Comparison of ENCODE assay signal across 8 cellular contexts in the genomic region with DNA sequence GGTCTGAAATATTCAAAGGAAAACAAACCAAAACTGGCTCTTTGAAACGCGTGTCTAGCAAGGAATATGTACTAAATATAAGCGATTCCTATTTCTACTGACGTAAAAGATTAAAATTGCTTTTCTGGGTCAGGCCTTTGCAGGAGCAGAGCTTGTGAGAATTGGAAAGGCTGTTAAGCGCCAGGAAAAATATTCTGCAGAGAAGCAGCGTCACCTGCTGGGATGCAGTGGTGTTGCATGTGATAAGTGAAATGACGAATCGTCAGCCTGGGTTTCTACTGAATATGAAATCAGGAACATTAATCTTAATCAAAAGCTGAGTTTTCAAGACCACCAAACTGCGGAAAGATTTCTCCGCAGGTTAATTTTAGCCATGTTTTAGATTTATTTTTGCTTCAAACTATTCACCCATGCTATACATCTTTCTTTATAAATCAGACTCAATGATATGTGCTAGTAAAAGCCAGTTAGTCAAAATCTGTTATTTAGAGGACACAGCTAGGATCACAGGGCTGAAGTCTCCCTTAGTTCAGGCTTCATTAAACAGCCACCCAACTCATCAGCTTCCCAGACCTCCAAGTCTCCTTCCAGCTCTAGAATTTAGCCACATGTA.
DNase-seq lines count a peak whose midpoint lies in the region; ATAC-seq and TF ChIP-seq lines count a peak whose summit lies in the region.

No MANE protein-coding gene starts in this region.

- TF ChIP-seq CTCF in GM06990 (IDR thresholded peaks at IDR 0.05; ENCODE audit: insufficient read depth, low read length, poor library complexity, severe bottlenecking) (peak; percentile 79), esophagus squamous epithelium (IDR thresholded peaks at IDR 0.05) (peak; percentile 54 to 98 (median 92)), natural killer cell (IDR thresholded peaks at IDR 0.05) (peak; percentile 78), thyroid gland (IDR thresholded peaks at IDR 0.05) (peak; percentile 78 to 97 (median 92))

- H3K27me3 Mint-ChIP-seq in natural killer cell (ENCODE audit: low read depth in 2 of 2), result peaks cover 20 to 24% of the 10 kb centered on the region in 2 donors

- H3K4me1 Mint-ChIP-seq in natural killer cell, result no peaks in the 10 kb centered on the region

- DNase-seq in GM06990 (ENCODE audit: extremely low read depth, insufficient read length) (no peak), NCI-H774 (lab: John Stamatoyannopoulos, UW) (peak; percentile 27), esophagus squamous epithelium (lab: John Stamatoyannopoulos, UW) (no peak), natural killer cell (peak; percentile 27), thyroid gland (peak; percentile 62 to 70)
- peak; percentile 60 for DNase-seq in activated CD8-positive, alpha-beta memory T cell treated with anti-CD3 and anti-CD28 coated beads, Interleukin-2, amount 50 U/mL, for 4 hours

- 6 to 7% methylated on average over 10 of the region's 10 CpGs for WGBS in esophagus squamous epithelium, 2 donors
- WGBS in thyroid gland, 2 donors, result 7 to 8% methylated on average over 10 of the region's 10 CpGs

- H3K36me3 ChIP-seq in GM06990 (ENCODE audit: control insufficient read depth, insufficient read depth, low read length) (no peaks in the 10 kb centered on the region), esophagus squamous epithelium (no peaks in the 10 kb centered on the region), thyroid gland (no peaks in the 10 kb centered on the region)

- no peak for TF ChIP-seq POLR2A in esophagus squamous epithelium (IDR thresholded peaks at IDR 0.05)
- no peak for TF ChIP-seq POLR2A in thyroid gland (IDR thresholded peaks at IDR 0.05)

- no peak overlapping the region for H3K4me3 ChIP-seq in GM06990 (replicated peaks; ENCODE audit: low read depth, low read length)
- no peak overlapping the region for H3K4me3 ChIP-seq in esophagus squamous epithelium
- H3K4me3 ChIP-seq in thyroid gland (replicated peaks in 1 of 3), result no peak overlapping the region

- H3K9me3 Mint-ChIP-seq in natural killer cell, result no peaks in the 10 kb centered on the region

- no peaks in the 10 kb centered on the region; the same call in 1 of the 2 replicates for H3K27me3 ChIP-seq in GM06990 (replicated peaks; ENCODE audit: control insufficient read depth, insufficient read depth, low read length)
- H3K27me3 ChIP-seq in esophagus squamous epithelium, result peaks cover 0 to 19% (median 0%) of the 10 kb centered on the region in 4 donors
- H3K27me3 ChIP-seq in thyroid gland, result no peaks in the 10 kb centered on the region

- H3K4me3 Mint-ChIP-seq in natural killer cell, result no peak overlapping the region

- no peaks in the 10 kb centered on the region for H3K36me3 Mint-ChIP-seq in natural killer cell

- H3K27ac Mint-ChIP-seq in natural killer cell, result no peak overlapping the region

- H3K4me1 ChIP-seq in esophagus squamous epithelium, result peaks cover 0 to 8% (median 0%) of the 10 kb centered on the region in 3 donors
- peaks cover 0 to 6% of the 10 kb centered on the region in 2 donors for H3K4me1 ChIP-seq in thyroid gland

- H3K27ac ChIP-seq in esophagus squamous epithelium (no peak overlapping the region), thyroid gland (no peak overlapping the region)

- no peaks in the 10 kb centered on the region for H3K9me3 ChIP-seq in esophagus squamous epithelium
- no peaks in the 10 kb centered on the region for H3K9me3 ChIP-seq in thyroid gland

- peak; percentile 74 for ATAC-seq in HG03066 (IDR thresholded peaks at IDR 0.05; ENCODE audit: low read depth, unreplicated experiment)
- ATAC-seq in natural killer cell, result peak; percentile 64 to 69 (median 68)
- no peak for ATAC-seq in HG03457 (IDR thresholded peaks at IDR 0.05; ENCODE audit: unreplicated experiment)

- intact Hi-C loops in esophagus squamous epithelium (cut with DNase I) (loop anchor here (5.0 kb wide), 1 partner anchor 715 kb away; no protein-coding TSS in a partner anchor), natural killer cell (cut with micrococcal nuclease) (loop anchor here (1.0 to 2.0 kb wide), 3 partner anchors 242 to 726 kb away; no protein-coding TSS in a partner anchor), thyroid gland (cut with DNase I) (loop anchor here (5.0 to 10.0 kb wide), 2 partner anchors 725 to 758 kb away; no protein-coding TSS in a partner anchor)

Comparison
In these comparisons a context has a peak if more than half of its experiments do, and no peak if none do; other contexts are left out.
1. DNase-seq: peak in NCI-H774 (single experiment), activated CD8-positive, alpha-beta memory T cell treated with anti-CD3 and anti-CD28 coated beads, Interleukin-2, amount 50 U/mL, for 4 hours (single experiment), natural killer cell (single experiment) and thyroid gland (2 of 2); none in GM06990 (single experiment) and esophagus squamous epithelium (single experiment).
2. Peak in every context shown above with its lines, with median percentiles within 50 percentile points of each other: CTCF ChIP-seq.